28 cellular contexts compared by ENCODE assay signal in genomic region chr6:34385793-34386195, GRCh38. TPM values are rescaled to one million over a fixed set of nuclear protein-coding genes. Genes with fewer than 3 reads are reported as not detected.
DNase-seq lines count a peak whose midpoint lies in the region; ATAC-seq, FAIRE-seq and TF ChIP-seq lines count a peak whose summit lies in the region.
"Had no signal": no experiment of that assay in that cellular context is flagged by ENCODE, and none has a peak within 500 bp of the region (broad histone marks: within the 10 kb centered on the region; RNA-seq: fewer than 3 reads in every experiment).

No MANE protein-coding gene starts in this region.

- TF ChIP-seq RAD21 in HepG2 (CRISPR knock-in tag; IDR thresholded peaks at IDR 0.05): no peak

- TF ChIP-seq EP300 in HepG2 (IDR thresholded peaks at IDR 0.05; ENCODE audit: low read depth in 2 of 2, low read length in 2 of 2) (no peak), HepG2 (CRISPR knock-in tag; IDR thresholded peaks at IDR 0.05; ENCODE audit: borderline replicate concordance) (no peak)

- ATAC-seq in GM23338 (peak; percentile 26), WTC11 (no peak; the same call in 1 of the 2 replicates), HepG2 (peak; percentile 59), GM18858 (IDR thresholded peaks at IDR 0.05; ENCODE audit: unreplicated experiment) (no peak)
- ATAC-seq: activated CD4-positive, CD25-positive, alpha-beta regulatory T cell treated with anti-CD3 and anti-CD28 coated beads, Interleukin-2, amount 50 U/mL, for 24 hours; activated CD8-positive, alpha-beta T cell treated with anti-CD3 and anti-CD28 coated beads for 36 hours; heart left ventricle; left ventricle myocardium superior had no signal

- H3F3A ChIP-seq in GM23338 (replicated peaks; ENCODE audit: low read depth): no peaks in the 10 kb centered on the region

- H3K4me3 Mint-ChIP-seq in GM23338 (no peak overlapping the region), WTC11 (no peak overlapping the region)
- H3K4me3 Mint-ChIP-seq: activated CD8-positive, alpha-beta T cell treated with anti-CD3 and anti-CD28 coated beads for 36 hours; central memory CD8-positive, alpha-beta T cell; HFFc6; nephron progenitor cell had no signal

- 69% methylated on average over 3 of the region's 3 CpGs for WGBS in HepG2 (ENCODE audit: low lambda C conversion rate)
- WGBS in small intestine, 3 donors: 66 to 87% (median 79%) methylated on average over 3 of the region's 3 CpGs

- H3K27ac Mint-ChIP-seq in GM23338 (peak overlapping the region; percentile 59; the same call in 1 of the 2 replicates), WTC11 (peak overlapping the region; percentile 56)
- H3K27ac Mint-ChIP-seq: activated CD8-positive, alpha-beta T cell treated with anti-CD3 and anti-CD28 coated beads for 36 hours had no signal

- H3K4me1 ChIP-seq in GM23338 (ENCODE audit: insufficient read depth) (peaks cover 30% of the 10 kb centered on the region), HepG2 (ENCODE audit: insufficient read depth, low read length) (peaks cover 70% of the 10 kb centered on the region), small intestine (ENCODE audit: control insufficient read depth in 2 of 2, insufficient read depth in 1 of 2, low read depth in 1 of 2, low read length in 1 of 2) (peaks cover 5 to 9% of the 10 kb centered on the region in 2 donors), left ventricle myocardium inferior (peaks cover 88% of the 10 kb centered on the region)
- H3K4me1 ChIP-seq: prostate gland, SJCRH30 had no signal

- POLR2A ChIA-PET in WTC11 (lab: Charles Lee) (interaction anchor here (0.7 kb wide), 1 partner anchor 20 kb away, joined by 4 read pairs; no protein-coding TSS in a partner anchor), HepG2 (lab: Yijun Ruan, JAX) (interaction anchor here (0.7 to 1.6 kb wide), 4 partner anchors 7 to 136 kb away, joined by 3 to 6 read pairs (median 4); no protein-coding TSS in a partner anchor)

- H3K9ac ChIP-seq in HepG2 (ENCODE audit: insufficient read depth, low read depth, low read length): no peak overlapping the region

- TF ChIP-seq CTCF in GM23338 (conservative IDR thresholded peaks at IDR 0.05; ENCODE audit: low read depth in 2 of 2) (no peak), WTC11 (IDR thresholded peaks at IDR 0.05) (no peak), HepG2 (CRISPR knock-in tag; IDR thresholded peaks at IDR 0.05) (no peak), left ventricle myocardium inferior (IDR thresholded peaks at IDR 0.05; ENCODE audit: borderline replicate concordance) (no peak)

- H3K27me3 Mint-ChIP-seq in GM23338 (ENCODE audit: insufficient read depth, low read depth, poor library complexity) (no peaks in the 10 kb centered on the region), WTC11 (ENCODE audit: low read depth) (no peaks in the 10 kb centered on the region)
- H3K27me3 Mint-ChIP-seq: activated CD8-positive, alpha-beta T cell treated with anti-CD3 and anti-CD28 coated beads for 36 hours; central memory CD8-positive, alpha-beta T cell had no signal

- no peaks in the 10 kb centered on the region; the same call in 2 of the 3 replicates for H3K9me3 Mint-ChIP-seq in GM23338
- no peaks in the 10 kb centered on the region for H3K9me3 Mint-ChIP-seq in WTC11
- H3K9me3 Mint-ChIP-seq: activated CD8-positive, alpha-beta T cell treated with anti-CD3 and anti-CD28 coated beads for 36 hours; central memory CD8-positive, alpha-beta T cell; HFFc6 had no signal

- H3K27ac ChIP-seq in GM23338 (ENCODE audit: low read depth) (peak overlapping the region; percentile 60; the same call in 1 of the 2 replicates), HepG2 (ENCODE audit: extremely low read length, insufficient read depth, low read length) (peak overlapping the region; percentile 27), small intestine (ENCODE audit: low read depth in 1 of 2, low read length in 1 of 2) (no peak overlapping the region), left ventricle myocardium inferior (replicated peaks) (no peak overlapping the region)
- H3K27ac ChIP-seq: C4-2B, heart left ventricle, prostate gland, SJCRH30 had no signal

- FAIRE-seq in HepG2 (lab: Jason Lieb, UNC) (no peak), small intestine (lab: Jason Lieb, UNC) (no peak)
- FAIRE-seq: urothelium cell line had no signal

- H3K36me3 Mint-ChIP-seq in GM23338 (ENCODE audit: low read depth) (no peaks in the 10 kb centered on the region; the same call in 2 of the 3 replicates), WTC11 (no peaks in the 10 kb centered on the region)

- CTCF ChIA-PET in WTC11 (lab: Charles Lee): no interaction called here
- CTCF ChIA-PET in HepG2 (lab: Yijun Ruan, JAX; ENCODE audit: low intra/inter-chr PET ratio, low total read pairs): no interaction called here

- no peaks in the 10 kb centered on the region for H3K9me3 ChIP-seq in HepG2 (ENCODE audit: low read length)
- H3K9me3 ChIP-seq in small intestine (ENCODE audit: control insufficient read depth, low read depth): no peaks in the 10 kb centered on the region
- no peaks in the 10 kb centered on the region for H3K9me3 ChIP-seq in left ventricle myocardium inferior (replicated peaks)
- H3K9me3 ChIP-seq: heart left ventricle, MG63, mucosa of descending colon, prostate gland, SJCRH30 had no signal

- BruUV-seq in HepG2 (replicated peaks; lab: Mats Ljungman, UMichigan): no TSS peak

- in situ Hi-C loops in HepG2 (cut with HindIII; ENCODE audit: extremely low pct_ligation_motif_present, low pct_unique_long_range_greater_than_20kb): no loop called here

- no peaks in the 10 kb centered on the region for H3K27me3 ChIP-seq in GM23338 (ENCODE audit: insufficient read depth)
- no peaks in the 10 kb centered on the region for H3K27me3 ChIP-seq in HepG2 (ENCODE audit: control insufficient read depth in 1 of 2, insufficient read depth in 2 of 2, low read length in 2 of 2)
- no peaks in the 10 kb centered on the region for H3K27me3 ChIP-seq in small intestine (ENCODE audit: control insufficient read depth in 2 of 2, insufficient read depth in 2 of 2, low read length in 2 of 2)
- H3K27me3 ChIP-seq in left ventricle myocardium inferior (ENCODE audit: low read depth): no peaks in the 10 kb centered on the region
- H3K27me3 ChIP-seq: heart left ventricle, MG63, SJCRH30 had no signal

- no peak overlapping the region for H3K4me2 ChIP-seq in GM23338
- H3K4me2 ChIP-seq in HepG2 (ENCODE audit: low read depth, low read length): peak overlapping the region; percentile 40

- H4K20me1 ChIP-seq in GM23338 (replicated peaks; ENCODE audit: insufficient read depth) (peaks cover 30% of the 10 kb centered on the region; the same call in 1 of the 2 replicates), HepG2 (ENCODE audit: insufficient read depth, low read length) (peaks cover 28% of the 10 kb centered on the region)

- no peaks in the 10 kb centered on the region for H3K9me2 ChIP-seq in GM23338 (ENCODE audit: insufficient read depth)

- intact Hi-C loops in HepG2 (cut with micrococcal nuclease; ENCODE audit: unreplicated experiment) (no loop called here), left ventricle myocardium inferior (cut with micrococcal nuclease) (no loop called here)

- H3K36me3 ChIP-seq in GM23338 (ENCODE audit: insufficient read depth) (no peaks in the 10 kb centered on the region), HepG2 (replicated peaks in 1 of 2; ENCODE audit: control insufficient read depth in 1 of 2, insufficient read depth in 2 of 2, low read length in 2 of 2) (peaks cover 0 to 12% of the 10 kb centered on the region in 2 experiments; a peak in 3 of 5 replicates), small intestine (ENCODE audit: control insufficient read depth in 2 of 2, insufficient read depth in 2 of 2, low read length in 2 of 2) (no peaks in the 10 kb centered on the region), left ventricle myocardium inferior (no peaks in the 10 kb centered on the region)
- H3K36me3 ChIP-seq: heart left ventricle, MG63, prostate gland, SJCRH30 had no signal

- DNase-seq in GM23338 (ENCODE audit: low spot score) (no peak), WTC11 (ENCODE audit: low spot score) (no peak), HepG2 (ENCODE audit: low spot score) (peak; percentile 84), small intestine (peak; percentile 57), AG08395 (ENCODE audit: low spot score) (no peak), left ventricle myocardium inferior (no peak), nucleus accumbens (lab: John Stamatoyannopoulos, UW) (no peak)
- DNase-seq: activated CD8-positive, alpha-beta T cell treated with anti-CD3 and anti-CD28 coated beads for 36 hours; activated gamma-delta T cell; activated T-cell treated with anti-CD3 and anti-CD28 coated beads for 4 hours; heart left ventricle; left ventricle myocardium superior; MG63; mucosa of descending colon; NCI-H1417; NCI-H2107; NCI-H510A treated with DMSO at 0.1 percent for 48 hours; nephron progenitor cell; stimulated activated CD4-positive, alpha-beta T cell treated with anti-CD3 and anti-CD28 coated beads, Interleukin-2, amount 100 ng/mL, for 24 hours had no signal

- H3K4me1 Mint-ChIP-seq in GM23338 (peaks cover 37% of the 10 kb centered on the region), WTC11 (peaks cover 35% of the 10 kb centered on the region)

- H3K79me2 ChIP-seq in GM23338 (replicated peaks; ENCODE audit: insufficient read depth) (peaks cover 100% of the 10 kb centered on the region), HepG2 (ENCODE audit: insufficient read depth, low read length) (peaks cover 94% of the 10 kb centered on the region)

- H3K4me3 ChIP-seq in GM23338 (no peak overlapping the region), HepG2 (replicated peaks in 1 of 3; ENCODE audit: insufficient read depth in 1 of 3, low read depth in 2 of 3, low read length in 3 of 3) (no peak overlapping the region), small intestine (ENCODE audit: low read depth in 1 of 2, low read length in 2 of 2) (no peak overlapping the region), left ventricle myocardium inferior (no peak overlapping the region)
- H3K4me3 ChIP-seq: heart left ventricle, MG63, mucosa of descending colon, prostate gland, SJCRH30, skin epidermis had no signal

- no peak overlapping the region for H2AFZ ChIP-seq in GM23338
- H2AFZ ChIP-seq in HepG2 (ENCODE audit: low read length): no peak overlapping the region

- TF ChIP-seq POLR2A in HepG2 (IDR thresholded peaks at IDR 0.05; ENCODE audit: insufficient read depth in 1 of 2, low read depth in 2 of 2, low read length in 2 of 2): no peak

RNA-seq across cellular contexts. Expression of gene NUDT3, which starts 6.7 kb away (rescaled TPM):
- 31.1 and 32.5 TPM in 2 replicates for total RNA-seq in GM23338 (2014; rRNA removed; shearing (Covaris generic))
- polyA plus RNA-seq in GM23338 (2016; fragmentation: Nextera tagmentation; extraction: Ambion mirVana) (11.5 and 12.1 TPM in 2 replicates), HepG2 (2011; rRNA removed) (17.6 and 20.6 TPM in 2 replicates), small intestine (10 to 100 TPM in 1 of 3 donors, 1 to 10 TPM in 2; 6.5 to 13.4 (median 7.2) TPM)
- total RNA-seq in WTC11 (2021) (24.6 to 30.0 TPM (median 24.8 TPM) in 3 replicates), HepG2 (2016; rRNA removed; fragmentation: Illumina TruSeq; extraction: Trizol) (20.2 and 30.1 TPM in 2 replicates), left ventricle myocardium inferior (50.1 TPM)
- total RNA-seq in HepG2 (2016; cell fraction: cytosol; rRNA removed; fragmentation: Illumina TruSeq; extraction: Trizol; ENCODE audit: low read depth): 4.1 and 4.8 TPM in 2 replicates
- total RNA-seq in HepG2 (2016; cell fraction: insoluble cytoplasmic fraction; rRNA removed; fragmentation: Illumina TruSeq; extraction: Trizol): 19.5 and 29.7 TPM in 2 replicates
- 14.6 and 14.8 TPM in 2 replicates for total RNA-seq in HepG2 (2016; cell fraction: membrane; rRNA removed; fragmentation: Illumina TruSeq; extraction: Trizol)
- 15.7 and 19.0 TPM in 2 replicates for total RNA-seq in HepG2 (2016; cell fraction: nucleus; rRNA removed; fragmentation: Illumina TruSeq; extraction: Trizol)
- 10.7 and 14.8 TPM in 2 replicates for polyA plus RNA-seq in HepG2 (2011; cell fraction: cytosol; rRNA removed)
- 9.2 and 11.9 TPM in 2 replicates for polyA plus RNA-seq in HepG2 (2011; cell fraction: nucleus; rRNA removed)
- polyA plus RNA-seq in HepG2 (2012): 5.6 TPM in 2 replicates
- polyA plus RNA-seq in HepG2 (2016; cell fraction: cytosol; fragmentation: Illumina TruSeq; extraction: Trizol; ENCODE audit: low read depth): 3.0 and 3.5 TPM in 2 replicates
- polyA plus RNA-seq in HepG2 (2016; cell fraction: insoluble cytoplasmic fraction; fragmentation: Illumina TruSeq; extraction: Trizol; ENCODE audit: low read depth): 22.4 and 22.7 TPM in 2 replicates
- polyA plus RNA-seq in HepG2 (2016; cell fraction: membrane; fragmentation: Illumina TruSeq; extraction: Trizol; ENCODE audit: low read depth): 7.4 and 7.7 TPM in 2 replicates
- polyA plus RNA-seq in HepG2 (2016; cell fraction: nucleus; fragmentation: Illumina TruSeq; extraction: Trizol; ENCODE audit: insufficient read depth, low read depth): 23.3 TPM in 2 replicates
- polyA minus RNA-seq in HepG2 (2011; rRNA and poly(A)+ RNA removed; ENCODE audit: low replicate concordance): 23.6 and 25.7 TPM in 2 replicates
- polyA minus RNA-seq in HepG2 (2011; cell fraction: cytosol; rRNA and poly(A)+ RNA removed): 18.9 and 21.6 TPM in 2 replicates
- 14.0 and 19.0 TPM in 2 replicates for polyA minus RNA-seq in HepG2 (2011; cell fraction: nucleus; rRNA and poly(A)+ RNA removed)

RNA-seq across cellular contexts. Expression of gene RPS10, which starts 40.1 kb away (rescaled TPM):
- 1,675 and 2,175 TPM in 2 replicates for total RNA-seq in GM23338 (2014; rRNA removed; shearing (Covaris generic))
- polyA plus RNA-seq in GM23338 (2016; fragmentation: Nextera tagmentation; extraction: Ambion mirVana) (1,755 and 1,834 TPM in 2 replicates), HepG2 (2011; rRNA removed) (4,295 and 4,648 TPM in 2 replicates), small intestine (1,000 to 10,000 TPM; 2,052 to 4,302 (median 3,085) TPM)
- total RNA-seq in WTC11 (2021) (2,184 to 2,437 TPM (median 2,411 TPM) in 3 replicates), HepG2 (2016; rRNA removed; fragmentation: Illumina TruSeq; extraction: Trizol) (2,909 and 3,503 TPM in 2 replicates), left ventricle myocardium inferior (678 TPM)
- 5,102 and 5,632 TPM in 2 replicates for total RNA-seq in HepG2 (2016; cell fraction: cytosol; rRNA removed; fragmentation: Illumina TruSeq; extraction: Trizol; ENCODE audit: low read depth)
- total RNA-seq in HepG2 (2016; cell fraction: insoluble cytoplasmic fraction; rRNA removed; fragmentation: Illumina TruSeq; extraction: Trizol): 3,081 and 3,638 TPM in 2 replicates
- total RNA-seq in HepG2 (2016; cell fraction: membrane; rRNA removed; fragmentation: Illumina TruSeq; extraction: Trizol): 7,429 and 7,480 TPM in 2 replicates
- 967 and 1,028 TPM in 2 replicates for total RNA-seq in HepG2 (2016; cell fraction: nucleus; rRNA removed; fragmentation: Illumina TruSeq; extraction: Trizol)
- polyA plus RNA-seq in HepG2 (2011; cell fraction: cytosol; rRNA removed): 9,439 and 9,926 TPM in 2 replicates
- 1,658 and 1,840 TPM in 2 replicates for polyA plus RNA-seq in HepG2 (2011; cell fraction: nucleus; rRNA removed)
- 3,418 and 4,251 TPM in 2 replicates for polyA plus RNA-seq in HepG2 (2012)
- 5,367 and 5,814 TPM in 2 replicates for polyA plus RNA-seq in HepG2 (2016; cell fraction: cytosol; fragmentation: Illumina TruSeq; extraction: Trizol; ENCODE audit: low read depth)
- 2,908 and 3,264 TPM in 2 replicates for polyA plus RNA-seq in HepG2 (2016; cell fraction: insoluble cytoplasmic fraction; fragmentation: Illumina TruSeq; extraction: Trizol; ENCODE audit: low read depth)
- polyA plus RNA-seq in HepG2 (2016; cell fraction: membrane; fragmentation: Illumina TruSeq; extraction: Trizol; ENCODE audit: low read depth): 6,085 and 6,204 TPM in 2 replicates
- 1,494 and 1,555 TPM in 2 replicates for polyA plus RNA-seq in HepG2 (2016; cell fraction: nucleus; fragmentation: Illumina TruSeq; extraction: Trizol; ENCODE audit: insufficient read depth, low read depth)
- 2,566 and 3,572 TPM in 2 replicates for polyA minus RNA-seq in HepG2 (2011; rRNA and poly(A)+ RNA removed; ENCODE audit: low replicate concordance)
- polyA minus RNA-seq in HepG2 (2011; cell fraction: cytosol; rRNA and poly(A)+ RNA removed): 602 and 661 TPM in 2 replicates
- 173 and 248 TPM in 2 replicates for polyA minus RNA-seq in HepG2 (2011; cell fraction: nucleus; rRNA and poly(A)+ RNA removed)

Comparison
In these comparisons a context has a peak if more than half of its experiments do, and no peak if none do; other contexts are left out.
1. ATAC-seq: peak in GM23338 (single experiment) and HepG2 (single experiment); none in WTC11 (single experiment) and GM18858 (single experiment).
2. DNase-seq: peak in HepG2 (single experiment) and small intestine (single experiment); none in GM23338 (single experiment), WTC11 (single experiment), AG08395 (single experiment), left ventricle myocardium inferior (single experiment) and nucleus accumbens (0 of 56).
3. H3K27ac ChIP-seq: peak in GM23338 (single experiment) and HepG2 (single experiment); none in small intestine (0 of 2) and left ventricle myocardium inferior (single experiment).